In the genomic region with DNA sequence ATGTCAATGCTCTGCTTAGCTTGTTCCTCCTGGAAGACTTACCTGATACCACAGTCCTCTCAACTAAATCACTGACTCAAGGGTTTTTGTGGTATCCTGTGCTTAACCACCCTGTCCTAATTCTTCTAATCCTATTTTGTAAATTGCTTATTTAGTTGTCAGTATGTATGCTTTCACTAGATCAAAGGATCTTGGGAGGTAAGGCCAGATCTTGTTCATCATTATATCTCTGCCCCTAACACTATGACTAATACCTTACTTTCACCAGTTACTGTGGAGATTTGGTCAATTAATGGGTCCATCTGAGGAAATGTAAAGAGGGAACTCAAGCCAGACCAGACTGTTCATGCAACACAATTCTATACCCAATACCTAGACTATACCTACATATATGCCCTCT, we compare ENCODE assay signal across 27 cellular contexts.
"Had no signal": no experiment of that assay in that cellular context is flagged by ENCODE, and none has a peak within 500 bp of the region (broad histone marks: within the 10 kb centered on the region; RNA-seq: fewer than 3 reads in every experiment).

No MANE protein-coding gene starts in this region.

- ATAC-seq: esophagus mucosa; gastrocnemius medialis; naive thymus-derived CD8-positive, alpha-beta T cell; right cardiac atrium; stimulated activated memory B cell treated with anti-CD40 and anti-IgM and Interleukin-4, amounts not matched to agents 10 μg/mL and 1 μg/mL and 100 μg/mL, for 72 hours; stimulated activated naive CD8-positive, alpha-beta T cell treated with anti-CD3 and anti-CD28 coated beads, Interleukin-15, Interleukin-2, amounts not matched to agents 100 U/mL and 50 U/mL, for 24 hours; upper lobe of right lung had no signal

- H3K27me3 ChIP-seq: colonic mucosa, gastrocnemius medialis, sigmoid colon, spleen, testis, tibial nerve, upper lobe of right lung, uterus had no signal

- H3K27me3 Mint-ChIP-seq: dendritic cell treated with granulocyte-macrophage colony-stimulating factor and Interleukin-4, amounts not matched to agents 40 ng/mL and 50 ng/mL, for 4 days; memory B cell; stimulated activated memory B cell treated with anti-CD40 and anti-IgM and Interleukin-4, amounts not matched to agents 10 μg/mL and 1 μg/mL and 100 μg/mL, for 72 hours had no signal

- H3K36me3 ChIP-seq: colonic mucosa, gastrocnemius medialis, prostate gland, sigmoid colon, spleen, tibial nerve, upper lobe of right lung, uterus had no signal

- H3K27ac ChIP-seq: colonic mucosa, epithelial cell of prostate, gastrocnemius medialis, prostate gland, sigmoid colon, spleen, testis, tibial nerve, upper lobe of right lung, uterus had no signal

- H3K36me3 Mint-ChIP-seq: memory B cell; naive thymus-derived CD8-positive, alpha-beta T cell; stimulated activated memory B cell treated with anti-CD40 and anti-IgM and Interleukin-4, amounts not matched to agents 10 μg/mL and 1 μg/mL and 100 μg/mL, for 72 hours had no signal

- H3K9me3 ChIP-seq: colonic mucosa, gastrocnemius medialis, prostate gland, sigmoid colon, spleen, testis, tibial nerve, upper lobe of right lung, uterus had no signal

- H3K9me3 Mint-ChIP-seq: dendritic cell treated with granulocyte-macrophage colony-stimulating factor and Interleukin-4, amounts not matched to agents 40 ng/mL and 50 ng/mL, for 4 days; endodermal cell; memory B cell; nephron progenitor cell had no signal

- H3K4me1 ChIP-seq: colonic mucosa, gastrocnemius medialis, prostate gland, sigmoid colon, spleen, testis, upper lobe of right lung had no signal

- H3K27ac Mint-ChIP-seq: dendritic cell treated with granulocyte-macrophage colony-stimulating factor and Interleukin-4, amounts not matched to agents 40 ng/mL and 50 ng/mL, for 4 days; endodermal cell; memory B cell; naive thymus-derived CD8-positive, alpha-beta T cell; nephron progenitor cell; stimulated activated memory B cell treated with anti-CD40 and anti-IgM and Interleukin-4, amounts not matched to agents 10 μg/mL and 1 μg/mL and 100 μg/mL, for 72 hours had no signal

- H3K4me3 ChIP-seq: colonic mucosa, gastrocnemius medialis, lung, prostate gland, sigmoid colon, spleen, testis, tibial nerve, upper lobe of right lung, uterus had no signal

- DNase-seq: colonic mucosa; effector CD8-positive, alpha-beta T cell; endodermal cell; foreskin fibroblast; gastrocnemius medialis; head of caudate nucleus; midbrain; naive thymus-derived CD8-positive, alpha-beta T cell; nephron progenitor cell; nucleus accumbens; right cardiac atrium; sigmoid colon; spleen; stimulated activated CD4-positive, alpha-beta T cell treated with anti-CD3 and anti-CD28 coated beads, Interleukin-4, amount 100 ng/mL, for 4 hours; stimulated activated naive CD8-positive, alpha-beta T cell treated with anti-CD3 and anti-CD28 coated beads, Interleukin-15, Interleukin-2, amounts not matched to agents 100 U/mL and 50 U/mL, for 24 hours; substantia nigra; testis; upper lobe of right lung; uterus had no signal

- H3K4me3 Mint-ChIP-seq: dendritic cell treated with granulocyte-macrophage colony-stimulating factor and Interleukin-4, amounts not matched to agents 40 ng/mL and 50 ng/mL, for 4 days; endodermal cell; memory B cell; naive thymus-derived CD8-positive, alpha-beta T cell; nephron progenitor cell; stimulated activated memory B cell treated with anti-CD40 and anti-IgM and Interleukin-4, amounts not matched to agents 10 μg/mL and 1 μg/mL and 100 μg/mL, for 72 hours had no signal

- H3K4me1 Mint-ChIP-seq: memory B cell; naive thymus-derived CD8-positive, alpha-beta T cell; stimulated activated memory B cell treated with anti-CD40 and anti-IgM and Interleukin-4, amounts not matched to agents 10 μg/mL and 1 μg/mL and 100 μg/mL, for 72 hours had no signal
